Comparison of ENCODE assay signal across 10 cellular contexts in the genomic region with DNA sequence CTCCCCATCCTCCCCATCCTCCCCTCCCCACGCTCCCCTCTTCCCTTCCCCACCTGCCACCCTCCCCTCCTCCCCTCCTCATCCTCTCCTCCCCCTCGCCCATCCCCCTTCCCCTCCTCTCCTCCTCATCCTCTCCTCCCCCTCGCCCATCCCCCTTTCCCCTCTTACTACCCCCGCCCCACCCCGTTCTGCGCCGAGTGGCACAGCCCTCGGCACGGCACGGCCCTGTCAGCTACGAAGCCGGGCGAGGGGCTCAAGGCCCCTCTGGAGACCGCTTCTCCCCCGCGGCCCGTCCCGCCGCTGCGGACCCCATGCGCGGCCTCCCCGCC.
DNase-seq lines count a peak whose midpoint lies in the region; ATAC-seq, FAIRE-seq and TF ChIP-seq lines count a peak whose summit lies in the region.
"Had no signal": no experiment of that assay in that cellular context is flagged by ENCODE, and none has a peak within 500 bp of the region (broad histone marks: within the 10 kb centered on the region; RNA-seq: fewer than 3 reads in every experiment).

No MANE protein-coding gene starts in this region.

- H3K27ac ChIP-seq in coronary artery = no peak overlapping the region
- H3K27ac ChIP-seq in psoas muscle = no peak overlapping the region

- no peak for FAIRE-seq in D721Med (lab: Jason Lieb, UNC)
- FAIRE-seq: endometrium had no signal

- TF ChIP-seq CTCF in coronary artery (IDR thresholded peaks at IDR 0.05) (no peak), psoas muscle (IDR thresholded peaks at IDR 0.05) (no peak), D721Med (IDR thresholded peaks at IDR 0.05; ENCODE audit: insufficient read depth, missing control alignments) (no peak)

- no peaks in the 10 kb centered on the region for H3K4me1 ChIP-seq in psoas muscle

- peaks cover 4 to 41% (median 17%) of the 10 kb centered on the region in 3 donors for H3K27me3 ChIP-seq in psoas muscle (ENCODE audit: insufficient read depth in 3 of 3, low read length in 2 of 3)

- ATAC-seq in HG02759 (IDR thresholded peaks at IDR 0.05; ENCODE audit: unreplicated experiment) (peak; percentile 7), psoas muscle (no peak), HG02970 (IDR thresholded peaks at IDR 0.05; ENCODE audit: low FRiP score, unreplicated experiment) (no peak), HG02642 (IDR thresholded peaks at IDR 0.05; ENCODE audit: poor library complexity, unreplicated experiment) (no peak)

- intact Hi-C loops in psoas muscle (cut with DNase I) = loop anchor here in 1 of 2 donors (10.0 kb wide), 1 partner anchor 752 kb away; no protein-coding TSS in a partner anchor

- H3K36me3 ChIP-seq in psoas muscle (ENCODE audit: insufficient read depth in 1 of 2, low read depth in 1 of 2) = no peaks in the 10 kb centered on the region

- H3K9me3 ChIP-seq in psoas muscle = no peaks in the 10 kb centered on the region

- WGBS in psoas muscle, 3 donors = 9 to 11% (median 9%) methylated on average over 20 to 23 of the region's 23 CpGs

- H3K4me3 ChIP-seq in coronary artery (peak overlapping the region; percentile 74), psoas muscle (no peak overlapping the region)

- DNase-seq in NCI-H524 (lab: John Stamatoyannopoulos, UW) (peak; percentile 20 to 56), NCI-H524 treated with DMSO at 0.1 percent for 48 hours (lab: John Stamatoyannopoulos, UW) (no peak), coronary artery (ENCODE audit: low spot score) (no peak), psoas muscle (peak; percentile 34 to 62), D721Med (ENCODE audit: insufficient read length, low spot score) (no peak)
- DNase-seq: T1000 had no signal

Comparison
In these comparisons a context has a peak if more than half of its experiments do, and no peak if none do; other contexts are left out.
1. DNase-seq: peak in NCI-H524 (2 of 2) and psoas muscle (2 of 2); none in NCI-H524 treated with DMSO at 0.1 percent for 48 hours (single experiment), coronary artery (single experiment) and D721Med (single experiment).